ENCODE assay signal across 1 cellular context in genomic region chr6:25907475-25908014, GRCh38.
TF ChIP-seq lines count a peak whose summit lies in the region.

No MANE protein-coding gene starts in this region.

TF ChIP-seq in HepG2, 621 proteins besides CTCF, POLR2A, EP300 and RAD21 (continued from another document and continues in another):
- TF ChIP-seq PRDM10 (CRISPR knock-in tag; IDR thresholded peaks at IDR 0.05; ENCODE audit: low read depth), result no peak
- TF ChIP-seq ETV5 (CRISPR knock-in tag; IDR thresholded peaks at IDR 0.05; ENCODE audit: borderline replicate concordance), result peak; percentile 59; the same call in 1 of the 2 replicates
- peak; percentile 97 for TF ChIP-seq MIXL1 (CRISPR knock-in tag; IDR thresholded peaks at IDR 0.05)
- no peak for TF ChIP-seq GPBP1L1 (CRISPR knock-in tag; IDR thresholded peaks at IDR 0.05)
- TF ChIP-seq TAF15 (IDR thresholded peaks at IDR 0.05; ENCODE audit: low read depth, low read length, poor library complexity, severe bottlenecking), result no peak
- no peak for TF ChIP-seq CSRNP2 (CRISPR knock-in tag; conservative IDR thresholded peaks at IDR 0.05; ENCODE audit: low read depth)
- TF ChIP-seq FOXK1 (CRISPR knock-in tag; IDR thresholded peaks at IDR 0.05; ENCODE audit: borderline replicate concordance, low read depth), result peak; percentile 96
- peak; percentile 46; the same call in 1 of the 2 replicates for TF ChIP-seq ZSCAN5A (CRISPR knock-in tag; IDR thresholded peaks at IDR 0.05; ENCODE audit: borderline replicate concordance)
- TF ChIP-seq SOX5 (CRISPR knock-in tag; IDR thresholded peaks at IDR 0.05; ENCODE audit: borderline replicate concordance), result peak; percentile 92; the same call in 1 of the 2 replicates
- TF ChIP-seq SMARCC2 (IDR thresholded peaks at IDR 0.05), result no peak
- TF ChIP-seq ZNF776 (CRISPR knock-in tag; IDR thresholded peaks at IDR 0.05), result no peak
- peak; percentile 52; the same call in 1 of the 2 replicates for TF ChIP-seq ZNF264 (CRISPR knock-in tag; IDR thresholded peaks at IDR 0.05)
- TF ChIP-seq ZNF674 (CRISPR knock-in tag; IDR thresholded peaks at IDR 0.05; ENCODE audit: low read depth), result no peak
- no peak; the same call in 1 of the 2 replicates for TF ChIP-seq ZMYM2 (CRISPR knock-in tag; IDR thresholded peaks at IDR 0.05)
- TF ChIP-seq FOXA3 (CRISPR knock-in tag; IDR thresholded peaks at IDR 0.05), result peak; percentile 100
- no peak for TF ChIP-seq PHF5A (CRISPR knock-in tag; IDR thresholded peaks at IDR 0.05; ENCODE audit: low read depth, unreplicated experiment)
- peak; percentile 82 for TF ChIP-seq SAP130 (CRISPR knock-in tag; IDR thresholded peaks at IDR 0.05; ENCODE audit: low read depth)
- peak; percentile 49; the same call in 1 of the 2 replicates for TF ChIP-seq ZSCAN9 (CRISPR knock-in tag; IDR thresholded peaks at IDR 0.05; ENCODE audit: borderline replicate concordance)
- TF ChIP-seq FOSL1 (CRISPR knock-in tag; IDR thresholded peaks at IDR 0.05; ENCODE audit: borderline replicate concordance), result no peak
- no peak; the same call in 1 of the 2 replicates for TF ChIP-seq ZNF607 (CRISPR knock-in tag; IDR thresholded peaks at IDR 0.05; ENCODE audit: borderline replicate concordance)
- no peak for TF ChIP-seq ZNF572 (CRISPR knock-in tag; IDR thresholded peaks at IDR 0.05)
- peak; percentile 94; the same call in 1 of the 2 replicates for TF ChIP-seq NFKBIZ (CRISPR knock-in tag; IDR thresholded peaks at IDR 0.05)
- TF ChIP-seq KLF16 (CRISPR knock-in tag; IDR thresholded peaks at IDR 0.05), result peak in 1 of 2 experiments; percentile 95; a peak in 2 of 4 replicates
- peak; percentile 89 for TF ChIP-seq RERE (CRISPR knock-in tag; IDR thresholded peaks at IDR 0.05; ENCODE audit: low read depth)
- TF ChIP-seq KDM4B (CRISPR knock-in tag; IDR thresholded peaks at IDR 0.05), result peak; percentile 73
- no peak for TF ChIP-seq SNRNP70 (IDR thresholded peaks at IDR 0.05; ENCODE audit: low read depth, low read length)
- no peak for TF ChIP-seq ZBTB33 (CRISPR knock-in tag; IDR thresholded peaks at IDR 0.05)
- no peak for TF ChIP-seq ZNF350 (CRISPR knock-in tag; IDR thresholded peaks at IDR 0.05; ENCODE audit: borderline replicate concordance, low read depth)
- no peak for TF ChIP-seq KMT2B (CRISPR knock-in tag; IDR thresholded peaks at IDR 0.05)
- TF ChIP-seq PITX1 (CRISPR knock-in tag; IDR thresholded peaks at IDR 0.05), result peak; percentile 97
- no peak for TF ChIP-seq MATR3 (CRISPR knock-in tag; IDR thresholded peaks at IDR 0.05)
- TF ChIP-seq TBL1XR1 (IDR thresholded peaks at IDR 0.05; ENCODE audit: borderline replicate concordance, low read length, partially characterized antibody), result peak; percentile 29
- TF ChIP-seq ATF1 (CRISPR knock-in tag; IDR thresholded peaks at IDR 0.05), result 0 out of 2 replicates have a peak, but pooled peaks have one; percentile 69
- peak; percentile 86 for TF ChIP-seq HDAC1 (CRISPR knock-in tag; IDR thresholded peaks at IDR 0.05)
- TF ChIP-seq MED1 (CRISPR knock-in tag; IDR thresholded peaks at IDR 0.05), result peak; percentile 99
- no peak for TF ChIP-seq FIP1L1 (IDR thresholded peaks at IDR 0.05; ENCODE audit: borderline replicate concordance, insufficient read depth, low read depth, low read length)
- no peak for TF ChIP-seq GPN1 (CRISPR knock-in tag; IDR thresholded peaks at IDR 0.05; ENCODE audit: borderline replicate concordance)
- peak; percentile 81; the same call in 1 of the 2 replicates for TF ChIP-seq HMGXB3 (CRISPR knock-in tag; IDR thresholded peaks at IDR 0.05; ENCODE audit: borderline replicate concordance)
- TF ChIP-seq EZH2 (conservative IDR thresholded peaks at IDR 0.05; ENCODE audit: low read depth, low read length), result no peak
- TF ChIP-seq NCOA2 (CRISPR knock-in tag; IDR thresholded peaks at IDR 0.05), result peak; percentile 97
- TF ChIP-seq AKAP8 (CRISPR knock-in tag; IDR thresholded peaks at IDR 0.05), result no peak
- TF ChIP-seq DDIT3 (CRISPR knock-in tag; IDR thresholded peaks at IDR 0.05), result no peak
